In the genomic region with DNA sequence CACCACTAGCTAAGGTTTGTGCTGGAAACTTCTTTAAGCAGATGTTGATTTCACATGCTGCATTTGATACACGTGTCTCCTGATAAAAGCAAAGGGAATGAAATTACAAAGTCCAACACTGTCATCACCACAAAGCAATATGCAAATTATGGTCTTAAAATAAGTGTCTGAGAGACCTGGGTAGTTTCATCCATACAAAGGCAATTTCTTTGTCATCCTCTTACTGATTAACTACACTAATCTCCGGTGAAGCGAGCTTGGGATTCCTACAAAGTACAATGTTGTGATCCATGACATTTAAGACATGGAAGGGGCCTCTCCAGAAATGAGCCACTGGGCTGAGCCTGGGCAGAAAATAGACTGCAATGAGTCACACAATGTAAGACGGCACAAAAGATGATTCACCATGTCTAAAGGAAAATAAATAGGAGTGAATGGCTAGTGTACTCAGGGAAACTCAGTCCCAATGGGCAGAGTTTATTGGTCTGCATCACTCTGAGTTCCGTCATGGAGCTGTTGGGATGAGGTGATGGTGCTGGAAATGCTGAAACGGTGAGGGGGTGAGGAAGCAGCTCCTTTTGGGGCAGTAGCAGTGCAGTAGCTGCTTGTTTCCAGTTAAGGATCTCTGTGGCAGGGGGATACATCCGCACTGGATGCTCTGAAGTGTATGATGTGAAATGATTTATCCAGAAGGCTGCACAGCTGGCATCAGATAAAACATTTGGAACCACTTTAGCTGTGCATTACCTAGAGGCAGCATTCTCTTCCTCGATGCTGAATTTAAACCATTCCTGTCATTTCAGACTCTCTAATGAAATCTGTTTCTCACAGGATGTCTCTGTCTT, we compare ENCODE assay signal across 8 cellular contexts.
DNase-seq lines count a peak whose midpoint lies in the region; ATAC-seq, FAIRE-seq and TF ChIP-seq lines count a peak whose summit lies in the region.

No MANE protein-coding gene starts in this region.

- POLR2A ChIA-PET in naive thymus-derived CD8-positive, alpha-beta T cell (lab: Charles Lee) = interaction anchor here (0.5 kb wide), 1 partner anchor 1091 kb away, joined by 4 read pairs; no protein-coding TSS in a partner anchor

- no peaks in the 10 kb centered on the region for H3K4me1 Mint-ChIP-seq in naive thymus-derived CD8-positive, alpha-beta T cell

- H3K4me1 ChIP-seq in lung (ENCODE audit: control insufficient read depth in 2 of 2, insufficient read depth in 2 of 2, low read length in 2 of 2) (peaks cover 0 to 7% of the 10 kb centered on the region in 2 donors), kidney (ENCODE audit: control insufficient read depth in 1 of 2, insufficient read depth in 1 of 2, low read depth in 1 of 2, low read length in 2 of 2) (no peaks in the 10 kb centered on the region)

- ATAC-seq in GM21528 (IDR thresholded peaks at IDR 0.05; ENCODE audit: low FRiP score, unreplicated experiment) = peak; percentile 81
- ATAC-seq in HG03575 (IDR thresholded peaks at IDR 0.05; ENCODE audit: extremely low read depth, insufficient number of reproducible peaks, low FRiP score, unreplicated experiment) = peak; percentile 80
- peak; percentile 45 for ATAC-seq in lung (ENCODE audit: insufficient read depth, low FRiP score)
- ATAC-seq in naive thymus-derived CD8-positive, alpha-beta T cell = no peak

- DNase-seq in ELF-1 (ENCODE audit: low read depth, low spot score) (peak; percentile 5), astrocyte of the hippocampus (ENCODE audit: low read depth, low spot score) (peak; percentile 90), lung (ENCODE audit: low spot score) (no peak), T-helper 1 cell (no peak), kidney (no peak)
- no peak for DNase-seq in naive thymus-derived CD8-positive, alpha-beta T cell

- FAIRE-seq in kidney (lab: Jason Lieb, UNC) = no peak

- H3K27ac Mint-ChIP-seq in naive thymus-derived CD8-positive, alpha-beta T cell = no peak overlapping the region

- peaks cover 0 to 2% (median 0%) of the 10 kb centered on the region in 3 donors for H3K36me3 Mint-ChIP-seq in naive thymus-derived CD8-positive, alpha-beta T cell

- H3K4me3 ChIP-seq in lung (no peak overlapping the region), kidney (ENCODE audit: low read length in 2 of 2) (no peak overlapping the region)

- peaks cover 0 to 5% (median 0%) of the 10 kb centered on the region in 5 donors for H3K27me3 Mint-ChIP-seq in naive thymus-derived CD8-positive, alpha-beta T cell

- no peaks in the 10 kb centered on the region for H3K36me3 ChIP-seq in lung (ENCODE audit: control insufficient read depth in 2 of 2, insufficient read depth in 2 of 2, low read length in 2 of 2)
- no peaks in the 10 kb centered on the region for H3K36me3 ChIP-seq in kidney (ENCODE audit: control insufficient read depth in 1 of 2, insufficient read depth in 2 of 2, low read length in 2 of 2)

- H3K27ac ChIP-seq in lung (ENCODE audit: low read depth in 1 of 2, low read length in 1 of 2) = peak overlapping the region in 1 of 2 donors; percentile 88
- no peak overlapping the region for H3K27ac ChIP-seq in kidney (ENCODE audit: low read depth in 2 of 2, low read length in 2 of 2)

- peaks cover 0 to 2% (median 0%) of the 10 kb centered on the region in 9 donors for H3K9me3 Mint-ChIP-seq in naive thymus-derived CD8-positive, alpha-beta T cell

- WGBS in lung, 2 donors = 68 to 73% methylated on average over 8 of the region's 8 CpGs

- no peak overlapping the region for H3K4me3 Mint-ChIP-seq in naive thymus-derived CD8-positive, alpha-beta T cell

- TF ChIP-seq CTCF in lung (IDR thresholded peaks at IDR 0.05; ENCODE audit: control extremely low read depth, extremely low read depth) = no peak
- TF ChIP-seq CTCF in kidney (IDR thresholded peaks at IDR 0.05; ENCODE audit: borderline replicate concordance, extremely low read depth, insufficient read depth) = no peak

- H3K27me3 ChIP-seq in lung (ENCODE audit: control insufficient read depth, insufficient read depth) = no peaks in the 10 kb centered on the region

- intact Hi-C loops in kidney (cut with DNase I) = no loop called here

- no peak overlapping the region for H3K9ac ChIP-seq in kidney (ENCODE audit: low read length in 2 of 2)

- H3K9me3 ChIP-seq in lung (ENCODE audit: control insufficient read depth in 2 of 2, insufficient read depth in 1 of 2, low read length in 1 of 2) (no peaks in the 10 kb centered on the region), kidney (ENCODE audit: control insufficient read depth in 1 of 2, low read length in 2 of 2) (no peaks in the 10 kb centered on the region)

Comparison
In these comparisons a context has a peak if more than half of its experiments do, and no peak if none do; other contexts are left out.
1. DNase-seq: peak in ELF-1 (single experiment) and astrocyte of the hippocampus (single experiment); none in lung (single experiment), T-helper 1 cell (0 of 5), naive thymus-derived CD8-positive, alpha-beta T cell (0 of 10) and kidney (single experiment).
2. ATAC-seq: peak in GM21528 (single experiment), HG03575 (single experiment) and lung (single experiment); none in naive thymus-derived CD8-positive, alpha-beta T cell (0 of 2).